Comparison of ENCODE assay signal across 1 cellular context in the genomic region with DNA sequence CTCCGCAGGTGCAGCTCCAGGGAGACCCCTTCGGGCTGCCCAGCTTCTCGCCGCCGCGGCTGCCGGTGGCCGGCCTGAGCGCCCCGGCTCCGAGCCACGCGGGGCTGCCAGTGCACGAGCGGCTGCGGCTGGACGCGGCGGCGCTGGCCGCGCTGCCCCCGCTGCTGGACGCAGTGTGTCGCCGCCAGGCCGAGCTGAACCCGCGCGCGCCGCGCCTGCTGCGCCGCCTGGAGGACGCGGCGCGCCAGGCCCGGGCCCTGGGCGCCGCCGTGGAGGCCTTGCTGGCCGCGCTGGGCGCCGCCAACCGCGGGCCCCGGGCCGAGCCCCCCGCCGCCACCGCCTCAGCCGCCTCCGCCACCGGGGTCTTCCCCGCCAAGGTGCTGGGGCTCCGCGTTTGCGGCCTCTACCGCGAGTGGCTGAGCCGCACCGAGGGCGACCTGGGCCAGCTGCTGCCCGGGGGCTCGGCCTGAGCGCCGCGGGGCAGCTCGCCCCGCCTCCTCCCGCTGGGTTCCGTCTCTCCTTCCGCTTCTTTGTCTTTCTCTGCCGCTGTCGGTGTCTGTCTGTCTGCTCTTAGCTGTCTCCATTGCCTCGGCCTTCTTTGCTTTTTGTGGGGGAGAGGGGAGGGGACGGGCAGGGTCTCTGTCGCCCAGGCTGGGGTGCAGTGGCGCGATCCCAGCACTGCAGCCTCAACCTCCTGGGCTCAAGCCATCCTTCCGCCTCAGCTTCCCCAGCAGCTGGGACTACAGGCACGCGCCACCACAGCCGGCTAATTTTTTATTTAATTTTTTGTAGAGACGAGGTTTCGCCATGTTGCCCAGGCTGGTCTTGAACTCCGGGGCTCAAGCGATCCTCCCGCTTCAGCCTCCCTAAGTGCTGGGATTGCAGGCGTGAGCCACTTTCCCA.
TF ChIP-seq lines count a peak whose summit lies in the region.

No MANE protein-coding gene starts in this region.

TF ChIP-seq in HepG2, 621 proteins besides CTCF, POLR2A, EP300 and RAD21 (continued from another document and continues in another):
- TF ChIP-seq, protein P1, sequence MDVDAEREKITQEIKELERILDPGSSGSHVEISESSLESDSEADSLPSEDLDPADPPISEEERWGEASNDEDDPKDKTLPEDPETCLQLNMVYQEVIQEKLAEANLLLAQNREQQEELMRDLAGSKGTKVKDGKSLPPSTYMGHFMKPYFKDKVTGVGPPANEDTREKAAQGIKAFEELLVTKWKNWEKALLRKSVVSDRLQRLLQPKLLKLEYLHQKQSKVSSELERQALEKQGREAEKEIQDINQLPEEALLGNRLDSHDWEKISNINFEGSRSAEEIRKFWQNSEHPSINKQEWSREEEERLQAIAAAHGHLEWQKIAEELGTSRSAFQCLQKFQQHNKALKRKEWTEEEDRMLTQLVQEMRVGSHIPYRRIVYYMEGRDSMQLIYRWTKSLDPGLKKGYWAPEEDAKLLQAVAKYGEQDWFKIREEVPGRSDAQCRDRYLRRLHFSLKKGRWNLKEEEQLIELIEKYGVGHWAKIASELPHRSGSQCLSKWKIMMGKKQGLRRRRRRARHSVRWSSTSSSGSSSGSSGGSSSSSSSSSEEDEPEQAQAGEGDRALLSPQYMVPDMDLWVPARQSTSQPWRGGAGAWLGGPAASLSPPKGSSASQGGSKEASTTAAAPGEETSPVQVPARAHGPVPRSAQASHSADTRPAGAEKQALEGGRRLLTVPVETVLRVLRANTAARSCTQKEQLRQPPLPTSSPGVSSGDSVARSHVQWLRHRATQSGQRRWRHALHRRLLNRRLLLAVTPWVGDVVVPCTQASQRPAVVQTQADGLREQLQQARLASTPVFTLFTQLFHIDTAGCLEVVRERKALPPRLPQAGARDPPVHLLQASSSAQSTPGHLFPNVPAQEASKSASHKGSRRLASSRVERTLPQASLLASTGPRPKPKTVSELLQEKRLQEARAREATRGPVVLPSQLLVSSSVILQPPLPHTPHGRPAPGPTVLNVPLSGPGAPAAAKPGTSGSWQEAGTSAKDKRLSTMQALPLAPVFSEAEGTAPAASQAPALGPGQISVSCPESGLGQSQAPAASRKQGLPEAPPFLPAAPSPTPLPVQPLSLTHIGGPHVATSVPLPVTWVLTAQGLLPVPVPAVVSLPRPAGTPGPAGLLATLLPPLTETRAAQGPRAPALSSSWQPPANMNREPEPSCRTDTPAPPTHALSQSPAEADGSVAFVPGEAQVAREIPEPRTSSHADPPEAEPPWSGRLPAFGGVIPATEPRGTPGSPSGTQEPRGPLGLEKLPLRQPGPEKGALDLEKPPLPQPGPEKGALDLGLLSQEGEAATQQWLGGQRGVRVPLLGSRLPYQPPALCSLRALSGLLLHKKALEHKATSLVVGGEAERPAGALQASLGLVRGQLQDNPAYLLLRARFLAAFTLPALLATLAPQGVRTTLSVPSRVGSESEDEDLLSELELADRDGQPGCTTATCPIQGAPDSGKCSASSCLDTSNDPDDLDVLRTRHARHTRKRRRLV (CRISPR knock-in tag; IDR thresholded peaks at IDR 0.05) = no peak
- no peak for TF ChIP-seq ZFP82 (CRISPR knock-in tag; IDR thresholded peaks at IDR 0.05; ENCODE audit: borderline replicate concordance)
- TF ChIP-seq, protein P2, sequence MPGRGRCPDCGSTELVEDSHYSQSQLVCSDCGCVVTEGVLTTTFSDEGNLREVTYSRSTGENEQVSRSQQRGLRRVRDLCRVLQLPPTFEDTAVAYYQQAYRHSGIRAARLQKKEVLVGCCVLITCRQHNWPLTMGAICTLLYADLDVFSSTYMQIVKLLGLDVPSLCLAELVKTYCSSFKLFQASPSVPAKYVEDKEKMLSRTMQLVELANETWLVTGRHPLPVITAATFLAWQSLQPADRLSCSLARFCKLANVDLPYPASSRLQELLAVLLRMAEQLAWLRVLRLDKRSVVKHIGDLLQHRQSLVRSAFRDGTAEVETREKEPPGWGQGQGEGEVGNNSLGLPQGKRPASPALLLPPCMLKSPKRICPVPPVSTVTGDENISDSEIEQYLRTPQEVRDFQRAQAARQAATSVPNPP (CRISPR knock-in tag; IDR thresholded peaks at IDR 0.05) = no peak
- no peak for TF ChIP-seq MYNN (CRISPR knock-in tag; IDR thresholded peaks at IDR 0.05; ENCODE audit: low read depth)
- no peak for TF ChIP-seq AHR (CRISPR knock-in tag; IDR thresholded peaks at IDR 0.05)
- no peak for TF ChIP-seq ZNF598 (CRISPR knock-in tag; IDR thresholded peaks at IDR 0.05; ENCODE audit: borderline replicate concordance)
- 0 out of 2 replicates have a peak, but pooled peaks have one; percentile 29 for TF ChIP-seq PAX8 (CRISPR knock-in tag; IDR thresholded peaks at IDR 0.05; ENCODE audit: borderline replicate concordance)
- TF ChIP-seq ZNF431 (CRISPR knock-in tag; IDR thresholded peaks at IDR 0.05; ENCODE audit: borderline replicate concordance, low read depth) = peak; percentile 25; the same call in 1 of the 2 replicates
- TF ChIP-seq, protein P3, sequence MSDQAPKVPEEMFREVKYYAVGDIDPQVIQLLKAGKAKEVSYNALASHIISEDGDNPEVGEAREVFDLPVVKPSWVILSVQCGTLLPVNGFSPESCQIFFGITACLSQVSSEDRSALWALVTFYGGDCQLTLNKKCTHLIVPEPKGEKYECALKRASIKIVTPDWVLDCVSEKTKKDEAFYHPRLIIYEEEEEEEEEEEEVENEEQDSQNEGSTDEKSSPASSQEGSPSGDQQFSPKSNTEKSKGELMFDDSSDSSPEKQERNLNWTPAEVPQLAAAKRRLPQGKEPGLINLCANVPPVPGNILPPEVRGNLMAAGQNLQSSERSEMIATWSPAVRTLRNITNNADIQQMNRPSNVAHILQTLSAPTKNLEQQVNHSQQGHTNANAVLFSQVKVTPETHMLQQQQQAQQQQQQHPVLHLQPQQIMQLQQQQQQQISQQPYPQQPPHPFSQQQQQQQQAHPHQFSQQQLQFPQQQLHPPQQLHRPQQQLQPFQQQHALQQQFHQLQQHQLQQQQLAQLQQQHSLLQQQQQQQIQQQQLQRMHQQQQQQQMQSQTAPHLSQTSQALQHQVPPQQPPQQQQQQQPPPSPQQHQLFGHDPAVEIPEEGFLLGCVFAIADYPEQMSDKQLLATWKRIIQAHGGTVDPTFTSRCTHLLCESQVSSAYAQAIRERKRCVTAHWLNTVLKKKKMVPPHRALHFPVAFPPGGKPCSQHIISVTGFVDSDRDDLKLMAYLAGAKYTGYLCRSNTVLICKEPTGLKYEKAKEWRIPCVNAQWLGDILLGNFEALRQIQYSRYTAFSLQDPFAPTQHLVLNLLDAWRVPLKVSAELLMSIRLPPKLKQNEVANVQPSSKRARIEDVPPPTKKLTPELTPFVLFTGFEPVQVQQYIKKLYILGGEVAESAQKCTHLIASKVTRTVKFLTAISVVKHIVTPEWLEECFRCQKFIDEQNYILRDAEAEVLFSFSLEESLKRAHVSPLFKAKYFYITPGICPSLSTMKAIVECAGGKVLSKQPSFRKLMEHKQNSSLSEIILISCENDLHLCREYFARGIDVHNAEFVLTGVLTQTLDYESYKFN (CRISPR knock-in tag; conservative IDR thresholded peaks at IDR 0.05) = no peak
- peak; percentile 73 for TF ChIP-seq ZNF776 (CRISPR knock-in tag; IDR thresholded peaks at IDR 0.05)
- TF ChIP-seq MAZ (IDR thresholded peaks at IDR 0.05; ENCODE audit: borderline replicate concordance, low read depth, low read length) = no peak
- TF ChIP-seq MAZ (CRISPR knock-in tag; IDR thresholded peaks at IDR 0.05; ENCODE audit: low read depth) = 0 out of 2 replicates have a peak, but pooled peaks have one; percentile 29
- 0 out of 2 replicates have a peak, but pooled peaks have one; percentile 18 for TF ChIP-seq POGZ (CRISPR knock-in tag; IDR thresholded peaks at IDR 0.05)
- TF ChIP-seq, protein P4, sequence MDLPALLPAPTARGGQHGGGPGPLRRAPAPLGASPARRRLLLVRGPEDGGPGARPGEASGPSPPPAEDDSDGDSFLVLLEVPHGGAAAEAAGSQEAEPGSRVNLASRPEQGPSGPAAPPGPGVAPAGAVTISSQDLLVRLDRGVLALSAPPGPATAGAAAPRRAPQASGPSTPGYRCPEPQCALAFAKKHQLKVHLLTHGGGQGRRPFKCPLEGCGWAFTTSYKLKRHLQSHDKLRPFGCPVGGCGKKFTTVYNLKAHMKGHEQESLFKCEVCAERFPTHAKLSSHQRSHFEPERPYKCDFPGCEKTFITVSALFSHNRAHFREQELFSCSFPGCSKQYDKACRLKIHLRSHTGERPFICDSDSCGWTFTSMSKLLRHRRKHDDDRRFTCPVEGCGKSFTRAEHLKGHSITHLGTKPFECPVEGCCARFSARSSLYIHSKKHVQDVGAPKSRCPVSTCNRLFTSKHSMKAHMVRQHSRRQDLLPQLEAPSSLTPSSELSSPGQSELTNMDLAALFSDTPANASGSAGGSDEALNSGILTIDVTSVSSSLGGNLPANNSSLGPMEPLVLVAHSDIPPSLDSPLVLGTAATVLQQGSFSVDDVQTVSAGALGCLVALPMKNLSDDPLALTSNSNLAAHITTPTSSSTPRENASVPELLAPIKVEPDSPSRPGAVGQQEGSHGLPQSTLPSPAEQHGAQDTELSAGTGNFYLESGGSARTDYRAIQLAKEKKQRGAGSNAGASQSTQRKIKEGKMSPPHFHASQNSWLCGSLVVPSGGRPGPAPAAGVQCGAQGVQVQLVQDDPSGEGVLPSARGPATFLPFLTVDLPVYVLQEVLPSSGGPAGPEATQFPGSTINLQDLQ (CRISPR knock-in tag; IDR thresholded peaks at IDR 0.05) = no peak
- TF ChIP-seq NBN (conservative IDR thresholded peaks at IDR 0.05) = no peak
- TF ChIP-seq CHD2 (IDR thresholded peaks at IDR 0.05; ENCODE audit: low read depth, low read length) = no peak
- TF ChIP-seq, protein P5, sequence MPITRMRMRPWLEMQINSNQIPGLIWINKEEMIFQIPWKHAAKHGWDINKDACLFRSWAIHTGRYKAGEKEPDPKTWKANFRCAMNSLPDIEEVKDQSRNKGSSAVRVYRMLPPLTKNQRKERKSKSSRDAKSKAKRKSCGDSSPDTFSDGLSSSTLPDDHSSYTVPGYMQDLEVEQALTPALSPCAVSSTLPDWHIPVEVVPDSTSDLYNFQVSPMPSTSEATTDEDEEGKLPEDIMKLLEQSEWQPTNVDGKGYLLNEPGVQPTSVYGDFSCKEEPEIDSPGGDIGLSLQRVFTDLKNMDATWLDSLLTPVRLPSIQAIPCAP (CRISPR knock-in tag; IDR thresholded peaks at IDR 0.05; ENCODE audit: low read depth) = no peak
- TF ChIP-seq MIXL1 (CRISPR knock-in tag; IDR thresholded peaks at IDR 0.05) = no peak
- TF ChIP-seq, protein P6, sequence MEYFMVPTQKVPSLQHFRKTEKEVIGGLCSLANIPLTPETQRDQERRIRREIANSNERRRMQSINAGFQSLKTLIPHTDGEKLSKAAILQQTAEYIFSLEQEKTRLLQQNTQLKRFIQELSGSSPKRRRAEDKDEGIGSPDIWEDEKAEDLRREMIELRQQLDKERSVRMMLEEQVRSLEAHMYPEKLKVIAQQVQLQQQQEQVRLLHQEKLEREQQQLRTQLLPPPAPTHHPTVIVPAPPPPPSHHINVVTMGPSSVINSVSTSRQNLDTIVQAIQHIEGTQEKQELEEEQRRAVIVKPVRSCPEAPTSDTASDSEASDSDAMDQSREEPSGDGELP (IDR thresholded peaks at IDR 0.05; ENCODE audit: borderline replicate concordance, low read depth) = no peak
- 0 out of 2 replicates have a peak, but pooled peaks have one; percentile 38 for TF ChIP-seq TEAD2 (CRISPR knock-in tag; IDR thresholded peaks at IDR 0.05)
- peak; percentile 27; the same call in 1 of the 2 replicates for TF ChIP-seq ZNF292 (CRISPR knock-in tag; IDR thresholded peaks at IDR 0.05; ENCODE audit: borderline replicate concordance, low read depth)
- TF ChIP-seq, protein P7, sequence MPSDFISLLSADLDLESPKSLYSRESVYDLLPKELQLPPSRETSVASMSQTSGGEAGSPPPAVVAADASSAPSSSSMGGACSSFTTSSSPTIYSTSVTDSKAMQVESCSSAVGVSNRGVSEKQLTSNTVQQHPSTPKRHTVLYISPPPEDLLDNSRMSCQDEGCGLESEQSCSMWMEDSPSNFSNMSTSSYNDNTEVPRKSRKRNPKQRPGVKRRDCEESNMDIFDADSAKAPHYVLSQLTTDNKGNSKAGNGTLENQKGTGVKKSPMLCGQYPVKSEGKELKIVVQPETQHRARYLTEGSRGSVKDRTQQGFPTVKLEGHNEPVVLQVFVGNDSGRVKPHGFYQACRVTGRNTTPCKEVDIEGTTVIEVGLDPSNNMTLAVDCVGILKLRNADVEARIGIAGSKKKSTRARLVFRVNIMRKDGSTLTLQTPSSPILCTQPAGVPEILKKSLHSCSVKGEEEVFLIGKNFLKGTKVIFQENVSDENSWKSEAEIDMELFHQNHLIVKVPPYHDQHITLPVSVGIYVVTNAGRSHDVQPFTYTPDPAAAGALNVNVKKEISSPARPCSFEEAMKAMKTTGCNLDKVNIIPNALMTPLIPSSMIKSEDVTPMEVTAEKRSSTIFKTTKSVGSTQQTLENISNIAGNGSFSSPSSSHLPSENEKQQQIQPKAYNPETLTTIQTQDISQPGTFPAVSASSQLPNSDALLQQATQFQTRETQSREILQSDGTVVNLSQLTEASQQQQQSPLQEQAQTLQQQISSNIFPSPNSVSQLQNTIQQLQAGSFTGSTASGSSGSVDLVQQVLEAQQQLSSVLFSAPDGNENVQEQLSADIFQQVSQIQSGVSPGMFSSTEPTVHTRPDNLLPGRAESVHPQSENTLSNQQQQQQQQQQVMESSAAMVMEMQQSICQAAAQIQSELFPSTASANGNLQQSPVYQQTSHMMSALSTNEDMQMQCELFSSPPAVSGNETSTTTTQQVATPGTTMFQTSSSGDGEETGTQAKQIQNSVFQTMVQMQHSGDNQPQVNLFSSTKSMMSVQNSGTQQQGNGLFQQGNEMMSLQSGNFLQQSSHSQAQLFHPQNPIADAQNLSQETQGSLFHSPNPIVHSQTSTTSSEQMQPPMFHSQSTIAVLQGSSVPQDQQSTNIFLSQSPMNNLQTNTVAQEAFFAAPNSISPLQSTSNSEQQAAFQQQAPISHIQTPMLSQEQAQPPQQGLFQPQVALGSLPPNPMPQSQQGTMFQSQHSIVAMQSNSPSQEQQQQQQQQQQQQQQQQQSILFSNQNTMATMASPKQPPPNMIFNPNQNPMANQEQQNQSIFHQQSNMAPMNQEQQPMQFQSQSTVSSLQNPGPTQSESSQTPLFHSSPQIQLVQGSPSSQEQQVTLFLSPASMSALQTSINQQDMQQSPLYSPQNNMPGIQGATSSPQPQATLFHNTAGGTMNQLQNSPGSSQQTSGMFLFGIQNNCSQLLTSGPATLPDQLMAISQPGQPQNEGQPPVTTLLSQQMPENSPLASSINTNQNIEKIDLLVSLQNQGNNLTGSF (CRISPR knock-in tag; IDR thresholded peaks at IDR 0.05) = peak; percentile 36; the same call in 1 of the 2 replicates
- no peak for TF ChIP-seq SP140L (CRISPR knock-in tag; IDR thresholded peaks at IDR 0.05; ENCODE audit: borderline replicate concordance)
- TF ChIP-seq, protein P8, sequence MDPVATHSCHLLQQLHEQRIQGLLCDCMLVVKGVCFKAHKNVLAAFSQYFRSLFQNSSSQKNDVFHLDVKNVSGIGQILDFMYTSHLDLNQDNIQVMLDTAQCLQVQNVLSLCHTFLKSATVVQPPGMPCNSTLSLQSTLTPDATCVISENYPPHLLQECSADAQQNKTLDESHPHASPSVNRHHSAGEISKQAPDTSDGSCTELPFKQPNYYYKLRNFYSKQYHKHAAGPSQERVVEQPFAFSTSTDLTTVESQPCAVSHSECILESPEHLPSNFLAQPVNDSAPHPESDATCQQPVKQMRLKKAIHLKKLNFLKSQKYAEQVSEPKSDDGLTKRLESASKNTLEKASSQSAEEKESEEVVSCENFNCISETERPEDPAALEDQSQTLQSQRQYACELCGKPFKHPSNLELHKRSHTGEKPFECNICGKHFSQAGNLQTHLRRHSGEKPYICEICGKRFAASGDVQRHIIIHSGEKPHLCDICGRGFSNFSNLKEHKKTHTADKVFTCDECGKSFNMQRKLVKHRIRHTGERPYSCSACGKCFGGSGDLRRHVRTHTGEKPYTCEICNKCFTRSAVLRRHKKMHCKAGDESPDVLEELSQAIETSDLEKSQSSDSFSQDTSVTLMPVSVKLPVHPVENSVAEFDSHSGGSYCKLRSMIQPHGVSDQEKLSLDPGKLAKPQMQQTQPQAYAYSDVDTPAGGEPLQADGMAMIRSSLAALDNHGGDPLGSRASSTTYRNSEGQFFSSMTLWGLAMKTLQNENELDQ (CRISPR knock-in tag; IDR thresholded peaks at IDR 0.05; ENCODE audit: borderline replicate concordance) = no peak
